12 cellular contexts compared by ENCODE assay signal in the genomic region with DNA sequence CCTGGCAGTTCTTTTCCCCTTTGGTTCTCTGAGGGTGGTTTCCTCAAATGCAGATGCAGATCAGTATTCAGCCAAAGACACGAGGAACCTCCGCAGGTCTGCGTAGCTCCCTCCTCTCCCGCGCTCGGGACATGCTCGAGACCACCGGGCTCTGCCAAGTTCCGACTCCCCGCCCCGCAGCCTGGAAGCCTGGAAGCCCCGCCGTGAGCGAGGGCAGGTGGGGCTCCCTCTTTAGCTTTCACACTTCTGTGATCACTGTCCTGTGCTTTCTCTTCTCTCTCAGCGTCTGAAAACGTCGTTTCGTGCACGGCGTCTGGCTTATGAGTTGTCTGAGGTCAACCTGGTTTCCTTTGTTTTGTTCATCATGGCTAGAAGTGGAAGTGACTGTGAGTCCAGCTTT. TPM values are rescaled to one million over a fixed set of nuclear protein-coding genes. Genes with fewer than 3 reads are reported as not detected.
DNase-seq lines count a peak whose midpoint lies in the region; TF ChIP-seq lines count a peak whose summit lies in the region.
"Had no signal": no experiment of that assay in that cellular context is flagged by ENCODE, and none has a peak within 500 bp of the region (broad histone marks: within the 10 kb centered on the region; RNA-seq: fewer than 3 reads in every experiment).

No MANE protein-coding gene starts in this region.

- H3K4me1 Mint-ChIP-seq in activated CD4-positive, alpha-beta T cell treated with anti-CD3 and anti-CD28 coated beads, Interleukin-2, amount 10 ng/mL, durations not matched to agents 24 days and 14 days: peaks cover 21% of the 10 kb centered on the region
- H3K4me1 Mint-ChIP-seq: neural progenitor cell had no signal

- no peaks in the 10 kb centered on the region for H3K9me3 Mint-ChIP-seq in activated CD4-positive, alpha-beta T cell treated with anti-CD3 and anti-CD28 coated beads, Interleukin-2, amount 10 ng/mL, durations not matched to agents 24 days and 14 days

- H3K36me3 ChIP-seq in adrenal gland (replicated peaks in 1 of 2): peaks cover 0 to under 1% of the 10 kb centered on the region in 2 donors

- peaks cover 44% of the 10 kb centered on the region for H3K36me3 Mint-ChIP-seq in activated CD4-positive, alpha-beta T cell treated with anti-CD3 and anti-CD28 coated beads, Interleukin-2, amount 10 ng/mL, durations not matched to agents 24 days and 14 days (ENCODE audit: low read depth)

- no peak overlapping the region for H3K27ac ChIP-seq in adrenal gland
- H3K27ac ChIP-seq: A549, neural progenitor cell had no signal

- no peaks in the 10 kb centered on the region for H3K27me3 Mint-ChIP-seq in activated CD4-positive, alpha-beta T cell treated with anti-CD3 and anti-CD28 coated beads, Interleukin-2, amount 10 ng/mL, durations not matched to agents 24 days and 14 days

- intact Hi-C loops in activated CD4-positive, alpha-beta T cell treated with anti-CD3 and anti-CD28 coated beads, Interleukin-2, amount 10 ng/mL, durations not matched to agents 24 days and 14 days (cut with micrococcal nuclease): no loop called here
- intact Hi-C loops in adrenal gland (cut with DNase I): no loop called here

- H3K4me3 ChIP-seq in NB4 (ENCODE audit: low read depth, low read length): no peak overlapping the region
- H3K4me3 ChIP-seq in adrenal gland: no peak overlapping the region
- H3K4me3 ChIP-seq: A549, neural progenitor cell had no signal

- H3K9me3 ChIP-seq in adrenal gland (replicated peaks in 1 of 3): no peaks in the 10 kb centered on the region
- H3K9me3 ChIP-seq: A549 had no signal

- no peaks in the 10 kb centered on the region for H3K4me1 ChIP-seq in adrenal gland (replicated peaks in 1 of 2)
- H3K4me1 ChIP-seq: A549, neural progenitor cell had no signal

- peak; percentile 79 for DNase-seq in activated CD4-positive, alpha-beta T cell treated with anti-CD3 and anti-CD28 coated beads, Interleukin-2, amount 10 ng/mL, durations not matched to agents 24 days and 14 days
- DNase-seq in activated CD4-positive, alpha-beta T cell treated with anti-CD3 and anti-CD28 coated beads for 4 hours: no peak
- DNase-seq in NB4 (ENCODE audit: low read depth): peak; percentile 53
- peak; percentile 81 for DNase-seq in dermis blood vessel endothelial cell
- DNase-seq in pulmonary artery endothelial cell (ENCODE audit: low read depth, low spot score): peak; percentile 45
- DNase-seq in NCI-H510A treated with DMSO at 0.1 percent for 48 hours (lab: John Stamatoyannopoulos, UW): no peak
- no peak for DNase-seq in SW 1271 (lab: John Stamatoyannopoulos, UW)
- no peak for DNase-seq in adrenal gland
- DNase-seq: effector memory CD4-positive, alpha-beta T cell; NCI-H345 had no signal

- no peak for TF ChIP-seq CTCF in NB4 (IDR thresholded peaks at IDR 0.05; ENCODE audit: low read depth, low read length)
- TF ChIP-seq CTCF in adrenal gland (IDR thresholded peaks at IDR 0.05): no peak

- H3K27me3 ChIP-seq in adrenal gland: no peaks in the 10 kb centered on the region
- H3K27me3 ChIP-seq: neural progenitor cell had no signal

- peak overlapping the region; percentile 79 for H3K4me3 Mint-ChIP-seq in activated CD4-positive, alpha-beta T cell treated with anti-CD3 and anti-CD28 coated beads, Interleukin-2, amount 10 ng/mL, durations not matched to agents 24 days and 14 days
- H3K4me3 Mint-ChIP-seq: neural progenitor cell had no signal

- H3K27ac Mint-ChIP-seq in activated CD4-positive, alpha-beta T cell treated with anti-CD3 and anti-CD28 coated beads, Interleukin-2, amount 10 ng/mL, durations not matched to agents 24 days and 14 days: peak overlapping the region; percentile 81
- H3K27ac Mint-ChIP-seq: neural progenitor cell had no signal

- 71 to 78% (median 75%) methylated on average over 16 to 20 of the region's 20 CpGs for WGBS in adrenal gland, 4 donors

- no peak for TF ChIP-seq POLR2A in NB4 (IDR thresholded peaks at IDR 0.05; ENCODE audit: extremely low read depth, insufficient read length)
- no peak for TF ChIP-seq POLR2A in adrenal gland (IDR thresholded peaks at IDR 0.05)

RNA-seq across cellular contexts. Expression of gene ZBED4, which starts 26.6 kb away (rescaled TPM):
- 18.2 and 19.8 TPM in 2 replicates for total RNA-seq in activated CD4-positive, alpha-beta T cell treated with anti-CD3 and anti-CD28 coated beads, Interleukin-2, amount 10 ng/mL, durations not matched to agents 24 days and 14 days
- total RNA-seq in dermis blood vessel endothelial cell (16.7 and 21.9 TPM in 2 replicates), pulmonary artery endothelial cell (14.3 and 16.7 TPM in 2 replicates), adrenal gland (1 to 10 TPM; 4.1 to 8.6 (median 6.8) TPM)
- polyA plus RNA-seq in adrenal gland: 1 to 10 TPM; 2.1 to 5.1 (median 3.0) TPM

RNA-seq across cellular contexts. Expression of gene ALG12, which starts 38.0 kb away (rescaled TPM):
- 13.8 and 17.9 TPM in 2 replicates for total RNA-seq in activated CD4-positive, alpha-beta T cell treated with anti-CD3 and anti-CD28 coated beads, Interleukin-2, amount 10 ng/mL, durations not matched to agents 24 days and 14 days
- total RNA-seq in dermis blood vessel endothelial cell: 14.6 and 24.7 TPM in 2 replicates
- total RNA-seq in pulmonary artery endothelial cell: 14.6 and 19.4 TPM in 2 replicates
- total RNA-seq in adrenal gland: 10 to 100 TPM; 16.2 to 33.6 (median 24.9) TPM
- polyA plus RNA-seq in adrenal gland: 10 to 100 TPM in 2 of 3 donors, 1 to 10 TPM in 1; 6.4 to 11.6 (median 11.3) TPM

RNA-seq across cellular contexts. Expression of gene CRELD2, which starts 38.2 kb away (rescaled TPM):
- total RNA-seq in activated CD4-positive, alpha-beta T cell treated with anti-CD3 and anti-CD28 coated beads, Interleukin-2, amount 10 ng/mL, durations not matched to agents 24 days and 14 days: 46.8 and 47.4 TPM in 2 replicates
- total RNA-seq in dermis blood vessel endothelial cell: 77.4 and 123 TPM in 2 replicates
- 64.2 and 78.4 TPM in 2 replicates for total RNA-seq in pulmonary artery endothelial cell
- total RNA-seq in adrenal gland: 10 to 100 TPM; 24.0 to 63.4 (median 47.0) TPM
- 10 to 100 TPM; 14.5 to 28.1 (median 23.0) TPM for polyA plus RNA-seq in adrenal gland

RNA-seq across cellular contexts. Expression of gene BRD1, which starts 52.6 kb away (rescaled TPM):
- total RNA-seq in activated CD4-positive, alpha-beta T cell treated with anti-CD3 and anti-CD28 coated beads, Interleukin-2, amount 10 ng/mL, durations not matched to agents 24 days and 14 days: 36.2 and 43.2 TPM in 2 replicates
- total RNA-seq in dermis blood vessel endothelial cell (34.2 and 39.0 TPM in 2 replicates), pulmonary artery endothelial cell (21.6 and 28.3 TPM in 2 replicates), adrenal gland (10 to 100 TPM; 17.8 to 62.4 (median 28.6) TPM)
- polyA plus RNA-seq in adrenal gland: 10 to 100 TPM in 2 of 3 donors, 1 to 10 TPM in 1; 9.4 to 29.8 (median 26.9) TPM

Comparison
In these comparisons a context has a peak if more than half of its experiments do, and no peak if none do; other contexts are left out.
1. DNase-seq: peak in activated CD4-positive, alpha-beta T cell treated with anti-CD3 and anti-CD28 coated beads, Interleukin-2, amount 10 ng/mL, durations not matched to agents 24 days and 14 days (single experiment), NB4 (single experiment), dermis blood vessel endothelial cell (single experiment) and pulmonary artery endothelial cell (single experiment); none in activated CD4-positive, alpha-beta T cell treated with anti-CD3 and anti-CD28 coated beads for 4 hours (0 of 2), NCI-H510A treated with DMSO at 0.1 percent for 48 hours (single experiment), SW 1271 (0 of 2) and adrenal gland (0 of 7).